In the genomic region with DNA sequence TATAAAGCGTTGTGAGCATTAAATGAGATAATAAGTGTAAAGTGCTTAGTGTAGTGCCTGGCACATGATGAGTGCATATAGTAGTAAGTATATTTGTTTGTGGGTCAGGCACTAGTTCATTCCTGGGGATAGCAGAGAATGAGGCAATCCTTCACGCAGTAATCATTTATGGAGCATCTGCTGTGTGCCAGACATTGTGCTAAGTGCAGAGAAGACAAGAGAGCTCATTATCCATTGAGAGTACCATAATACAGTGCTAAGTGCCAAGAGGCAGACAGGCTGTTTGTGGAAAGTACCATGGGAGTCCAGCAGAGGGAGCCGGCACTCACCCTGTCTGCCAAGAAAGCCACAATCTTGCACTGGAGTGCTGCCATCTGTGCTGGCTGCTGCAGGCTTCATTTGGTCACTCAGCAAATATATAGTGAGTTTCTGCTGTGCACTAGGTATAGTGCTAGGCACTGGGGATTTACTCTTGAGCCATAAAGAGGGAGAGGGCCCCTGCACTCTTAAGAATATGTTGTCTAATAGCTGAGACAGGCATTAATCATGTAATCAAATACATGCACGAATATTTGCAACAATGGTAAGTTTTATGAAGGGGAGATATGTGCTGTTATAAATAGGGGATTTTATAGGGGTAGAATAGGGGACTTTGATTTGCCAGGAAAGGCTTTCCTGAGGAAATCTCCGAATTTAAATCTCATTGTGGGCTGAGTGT, we compare ENCODE assay signal across 8 cellular contexts. TPM values are rescaled to one million over a fixed set of nuclear protein-coding genes. Genes with fewer than 3 reads are reported as not detected.
A peak's percentile ranks its signal among the peaks of the same experiment; 100 is the strongest.
DNase-seq lines count a peak whose midpoint lies in the region; ATAC-seq and TF ChIP-seq lines count a peak whose summit lies in the region.

No MANE protein-coding gene starts in this region.

- peaks cover 2% of the 10 kb centered on the region for H4K20me1 ChIP-seq in fibroblast of lung (ENCODE audit: control insufficient read depth, extremely low read depth, insufficient read depth, low read length)
- H4K20me1 ChIP-seq in neural progenitor cell (ENCODE audit: low read depth) = peaks cover 31% of the 10 kb centered on the region

- no peak overlapping the region for H3K4me3 ChIP-seq in LNCaP clone FGC (ENCODE audit: low read depth, low read length)
- H3K4me3 ChIP-seq in fibroblast of lung (replicated peaks in 1 of 4; ENCODE audit: control extremely low read depth in 1 of 4, insufficient read depth in 1 of 4, low read depth in 3 of 4, low read length in 4 of 4) = no peak overlapping the region
- no peak overlapping the region for H3K4me3 ChIP-seq in neural progenitor cell

- H3K9ac ChIP-seq in fibroblast of lung (ENCODE audit: insufficient read depth, low read length) (no peak overlapping the region), neural progenitor cell (no peak overlapping the region)

- H3K27me3 ChIP-seq in fibroblast of lung (ENCODE audit: control insufficient read depth, insufficient read depth, low read length) = no peaks in the 10 kb centered on the region
- no peaks in the 10 kb centered on the region for H3K27me3 ChIP-seq in neural progenitor cell

- H3K4me1 Mint-ChIP-seq in neural progenitor cell = peaks cover 36% of the 10 kb centered on the region
- peaks cover 88% of the 10 kb centered on the region for H3K4me1 Mint-ChIP-seq in stimulated activated naive CD8-positive, alpha-beta T cell treated with anti-CD3 and anti-CD28 coated beads, Interleukin-15, amount 100 ng/mL, for 72 hours

- H3K4me2 ChIP-seq in fibroblast of lung (ENCODE audit: extremely low read depth, insufficient read depth, low read length) = no peak overlapping the region
- no peak overlapping the region for H3K4me2 ChIP-seq in neural progenitor cell

- peaks cover 2% of the 10 kb centered on the region for H3K4me1 ChIP-seq in fibroblast of lung (ENCODE audit: control insufficient read depth, extremely low read depth, insufficient read depth, low read length)
- peaks cover 31% of the 10 kb centered on the region for H3K4me1 ChIP-seq in neural progenitor cell

- peak; percentile 98 for TF ChIP-seq CTCF in GM12872 (IDR thresholded peaks at IDR 0.05; ENCODE audit: insufficient read depth, low read depth, low read length)
- TF ChIP-seq CTCF in LNCaP clone FGC (IDR thresholded peaks at IDR 0.05; ENCODE audit: control insufficient read depth, extremely low read depth, insufficient read depth) = peak; percentile 92
- TF ChIP-seq CTCF in fibroblast of lung (conservative IDR thresholded peaks at IDR 0.05 in 1 of 2, IDR thresholded peaks at IDR 0.05 in 1 of 2; ENCODE audit: low read depth in 1 of 2, low read length in 2 of 2) = peak; percentile 93 to 99
- peak; percentile 82 for TF ChIP-seq CTCF in neural progenitor cell (IDR thresholded peaks at IDR 0.05)

- H3K27ac ChIP-seq in fibroblast of lung (ENCODE audit: insufficient read depth, low read length) = no peak overlapping the region
- no peak overlapping the region for H3K27ac ChIP-seq in neural progenitor cell

- DNase-seq in LNCaP clone FGC (ENCODE audit: low read depth) (peak; percentile 89), RKO (ENCODE audit: low spot score) (peak; percentile 90), activated T-helper 1 cell treated with Interleukin-2 at 50 U/mL for 16 hours (ENCODE audit: low read depth) (peak; percentile 41), fibroblast of lung (ENCODE audit: low read depth in 2 of 2) (peak; percentile 85 to 92), neural progenitor cell (ENCODE audit: low spot score) (peak; percentile 80)
- DNase-seq in stimulated activated naive CD8-positive, alpha-beta T cell treated with anti-CD3 and anti-CD28 coated beads, Interleukin-15, amount 100 ng/mL, for 72 hours = peak; percentile 59 to 64

- peaks cover 20% of the 10 kb centered on the region for H3K36me3 Mint-ChIP-seq in neural progenitor cell

- H2AFZ ChIP-seq in fibroblast of lung (ENCODE audit: low read length) (no peak overlapping the region), neural progenitor cell (replicated peaks) (no peak overlapping the region)

- H3K36me3 ChIP-seq in fibroblast of lung (ENCODE audit: control insufficient read depth, insufficient read depth, low read length) = peaks cover 2% of the 10 kb centered on the region
- H3K36me3 ChIP-seq in neural progenitor cell = no peaks in the 10 kb centered on the region

- H3K79me2 ChIP-seq in fibroblast of lung (ENCODE audit: control insufficient read depth, insufficient read depth, low read length) = peaks cover 62% of the 10 kb centered on the region
- H3K79me2 ChIP-seq in neural progenitor cell (ENCODE audit: low read depth) = peaks cover 100% of the 10 kb centered on the region

- peaks cover 46% of the 10 kb centered on the region for H3F3A ChIP-seq in neural progenitor cell (ENCODE audit: low read depth)

- no peaks in the 10 kb centered on the region for H3K9me3 Mint-ChIP-seq in neural progenitor cell
- no peaks in the 10 kb centered on the region for H3K9me3 Mint-ChIP-seq in stimulated activated naive CD8-positive, alpha-beta T cell treated with anti-CD3 and anti-CD28 coated beads, Interleukin-15, amount 100 ng/mL, for 72 hours

- H3K4me3 Mint-ChIP-seq in neural progenitor cell = no peak overlapping the region
- H3K4me3 Mint-ChIP-seq in stimulated activated naive CD8-positive, alpha-beta T cell treated with anti-CD3 and anti-CD28 coated beads, Interleukin-15, amount 100 ng/mL, for 72 hours = no peak overlapping the region

- H3K9me3 ChIP-seq in fibroblast of lung (ENCODE audit: control insufficient read depth, insufficient read depth, low read depth, low read length) (no peaks in the 10 kb centered on the region), neural progenitor cell (ENCODE audit: low read depth) (no peaks in the 10 kb centered on the region)

- H3K27me3 Mint-ChIP-seq in neural progenitor cell (ENCODE audit: insufficient read depth, low read depth) = peaks cover 3% of the 10 kb centered on the region
- H3K27me3 Mint-ChIP-seq in stimulated activated naive CD8-positive, alpha-beta T cell treated with anti-CD3 and anti-CD28 coated beads, Interleukin-15, amount 100 ng/mL, for 72 hours = no peaks in the 10 kb centered on the region

- peak; percentile 85 for ATAC-seq in stimulated activated naive CD8-positive, alpha-beta T cell treated with anti-CD3 and anti-CD28 coated beads, Interleukin-15, amount 100 ng/mL, for 72 hours
- ATAC-seq in GM21576 (IDR thresholded peaks at IDR 0.05; ENCODE audit: unreplicated experiment) = no peak

- H3K27ac Mint-ChIP-seq in neural progenitor cell = no peak overlapping the region
- H3K27ac Mint-ChIP-seq in stimulated activated naive CD8-positive, alpha-beta T cell treated with anti-CD3 and anti-CD28 coated beads, Interleukin-15, amount 100 ng/mL, for 72 hours = peak overlapping the region in 1 of 2 donors; percentile 22

RNA-seq across cellular contexts. Expression of gene MROH8, which starts 12.9 kb away (rescaled TPM):
- 1.2 and 1.3 TPM in 2 replicates for total RNA-seq in fibroblast of lung
- polyA plus RNA-seq in fibroblast of lung = 1.7 and 2.9 TPM in 2 replicates
- 1.3 and 2.7 TPM in 2 replicates for polyA plus RNA-seq in fibroblast of lung (2012)
- 0.96 and 1.9 TPM in 2 replicates for polyA minus RNA-seq in fibroblast of lung (ENCODE audit: low replicate concordance)
- 2.2 and 3.5 TPM in 2 replicates for total RNA-seq in neural progenitor cell (ENCODE audit: low replicate concordance)

RNA-seq across cellular contexts. Expression of gene RPN2, which starts 13.2 kb away (rescaled TPM):
- total RNA-seq in fibroblast of lung (139 and 262 TPM in 2 replicates), neural progenitor cell (ENCODE audit: low replicate concordance) (249 and 284 TPM in 2 replicates)
- 414 and 456 TPM in 2 replicates for polyA plus RNA-seq in fibroblast of lung
- polyA plus RNA-seq in fibroblast of lung (2012) = 202 and 223 TPM in 2 replicates
- 257 and 293 TPM in 2 replicates for polyA minus RNA-seq in fibroblast of lung (ENCODE audit: low replicate concordance)
